27 cellular contexts compared by ENCODE assay signal in the genomic region with DNA sequence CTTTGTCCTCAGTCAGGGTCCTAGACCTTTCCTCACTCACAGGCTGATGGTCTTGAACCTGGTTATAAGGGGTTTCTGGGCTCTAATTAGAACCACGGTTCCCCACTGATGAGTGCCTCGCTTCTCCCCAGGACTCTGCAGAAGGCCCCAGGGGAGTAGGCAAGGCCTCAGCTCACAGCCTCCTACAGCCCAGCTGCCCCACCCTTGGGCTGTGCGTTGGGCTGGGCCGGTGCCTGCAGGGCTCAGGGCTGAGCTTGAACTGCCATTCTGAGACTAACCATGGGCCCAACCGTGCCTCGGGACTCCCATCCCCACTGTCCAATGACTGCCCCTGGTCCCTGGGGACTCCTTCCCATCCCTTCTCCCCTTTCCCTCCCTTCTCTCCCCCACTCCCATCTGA. TPM values are rescaled to one million over a fixed set of nuclear protein-coding genes. Genes with fewer than 3 reads are reported as not detected.
"Had no signal": no experiment of that assay in that cellular context is flagged by ENCODE, and none has a peak within 500 bp of the region (broad histone marks: within the 10 kb centered on the region; RNA-seq: fewer than 3 reads in every experiment).

No MANE protein-coding gene starts in this region.

- H3K4me2 ChIP-seq: neural progenitor cell, smooth muscle cell had no signal

- H3K9ac ChIP-seq: neural progenitor cell had no signal

- H3K27me3 ChIP-seq: left lung, ovary, right atrium auricular region, right lobe of liver, tibial nerve, uterus had no signal

- FAIRE-seq: islet of Langerhans, kidney had no signal

- H3K27ac ChIP-seq: left lung, lower lobe of right lung, neural progenitor cell, ovary, right atrium auricular region, right lobe of liver, tibial nerve, uterus had no signal

- DNase-seq: hypothalamus; immature natural killer cell; kidney; left colon; left lung; lower lobe of right lung; mammary epithelial cell; mesendoderm; naive thymus-derived CD4-positive, alpha-beta T cell; nephron progenitor cell; ovary; right lobe of liver; stimulated activated CD4-positive, alpha-beta T cell treated with anti-CD3 and anti-CD28 coated beads, Interleukin-1b, Interleukin-23, amount 100 ng/mL, for 48 hours; stimulated activated CD4-positive, alpha-beta T cell treated with anti-CD3 and anti-CD28 coated beads, Interleukin-2, amount 100 ng/mL, for 48 hours; stimulated activated CD4-positive, alpha-beta T cell treated with anti-CD3 and anti-CD28 coated beads, Interleukin-4, amount 100 ng/mL, for 4 hours; stimulated activated CD8-positive, alpha-beta memory T cell treated with anti-CD3 and anti-CD28 coated beads, Interleukin-4, amount 100 ng/mL, for 48 hours; stimulated activated naive CD4-positive, alpha-beta T cell treated with Interleukin-2 at 50 U/mL for 16 hours; stimulated activated naive CD8-positive, alpha-beta T cell treated with anti-CD3 and anti-CD28 coated beads, Interleukin-15, amount 100 ng/mL, for 72 hours; substantia nigra; uterus had no signal

- H3K36me3 ChIP-seq: left lung, lower lobe of right lung, neural progenitor cell, ovary, right atrium auricular region, right lobe of liver, tibial nerve, uterus had no signal

- ATAC-seq: left colon; left lung; naive thymus-derived CD4-positive, alpha-beta T cell; stimulated activated memory B cell treated with anti-CD40 and anti-IgM and Interleukin-4, amounts not matched to agents 10 μg/mL and 1 μg/mL and 100 μg/mL, for 72 hours; stimulated activated naive CD8-positive, alpha-beta T cell treated with anti-CD3 and anti-CD28 coated beads, Interleukin-15, amount 100 ng/mL, for 72 hours had no signal

- H3K4me1 ChIP-seq: neural progenitor cell, right lobe of liver, uterus had no signal

- H2AFZ ChIP-seq: neural progenitor cell had no signal

- H3K4me3 ChIP-seq: left lung, lower lobe of right lung, neural progenitor cell, ovary, right atrium auricular region, right lobe of liver, smooth muscle cell, tibial nerve, uterus had no signal

- H3K9me3 ChIP-seq: left lung, lower lobe of right lung, ovary, right atrium auricular region, right lobe of liver, tibial nerve, uterus had no signal

RNA-seq across cellular contexts. Expression of gene CLEC3B, which starts 25.6 kb away (rescaled TPM):
- total RNA-seq: progenitor cell of endocrine pancreas, smooth muscle cell had no signal
- polyA plus RNA-seq: naive thymus-derived CD4-positive, alpha-beta T cell; smooth muscle cell had no signal
